ENCODE assay signal across 21 cellular contexts in the genomic region with DNA sequence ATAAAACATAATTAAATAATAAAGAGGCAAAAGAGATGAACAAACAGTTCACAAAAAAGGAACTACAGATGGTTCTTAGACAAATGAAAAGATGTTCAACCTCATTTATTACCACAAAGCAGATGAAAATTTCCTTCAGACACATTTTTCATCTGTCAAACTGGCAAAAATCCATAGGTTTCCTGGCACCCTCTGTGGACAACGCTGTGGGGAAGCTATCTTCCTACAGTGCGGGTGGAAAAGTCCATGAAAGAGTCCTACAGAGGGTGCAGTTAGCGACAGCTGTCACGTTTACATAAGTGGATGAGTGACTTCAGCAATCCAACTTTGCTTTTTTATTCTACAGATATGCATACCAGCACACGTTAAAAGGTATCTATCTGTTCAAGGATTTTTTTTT.
"Had no signal": no experiment of that assay in that cellular context is flagged by ENCODE, and none has a peak within 500 bp of the region (broad histone marks: within the 10 kb centered on the region; RNA-seq: fewer than 3 reads in every experiment).

No MANE protein-coding gene starts in this region.

- ATAC-seq: activated T-cell treated with anti-CD3 and anti-CD28 coated beads, Interleukin-2, amount 50 U/mL, for 4 hours; gastrocnemius medialis; sciatic nerve; stimulated activated effector memory CD8-positive, alpha-beta T cell treated with anti-CD3 and anti-CD28 coated beads, Interleukin-12 subunit alpha, Interleukin-12 subunit beta, amount 100 ng/mL, for 72 hours; stimulated activated naive CD8-positive, alpha-beta T cell treated with anti-CD3 and anti-CD28 coated beads, Interleukin-15, amount 100 ng/mL, for 72 hours had no signal

- DNase-seq: activated CD4-positive, alpha-beta T cell treated with anti-CD3 and anti-CD28 coated beads for 4 hours; activated CD4-positive, alpha-beta T cell treated with anti-CD3 and anti-CD28 coated beads, Interleukin-2, amount 50 U/mL, for 48 hours; activated CD4-positive, CD25-positive, alpha-beta regulatory T cell; activated CD8-positive, alpha-beta memory T cell treated with anti-CD3 and anti-CD28 coated beads, Interleukin-2, amount 50 U/mL, for 48 hours; activated naive CD4-positive, alpha-beta T cell treated with Interleukin-2 at 50 U/mL for 16 hours; activated naive CD8-positive, alpha-beta T cell treated with anti-CD3 and anti-CD28 coated beads for 36 hours; activated T-cell treated with anti-CD3 and anti-CD28 coated beads, Interleukin-2, amount 50 U/mL, for 4 hours; colonic mucosa; gastrocnemius medialis; head of caudate nucleus; hypothalamus; islet precursor cell; left colon; naive B cell; nucleus accumbens; small intestine; stimulated activated CD4-positive, alpha-beta T cell treated with anti-CD3 and anti-CD28 coated beads, Interleukin-2, amount 100 ng/mL, for 24 hours; stimulated activated naive CD8-positive, alpha-beta T cell treated with anti-CD3 and anti-CD28 coated beads, Interleukin-15, amount 100 ng/mL, for 72 hours; T1000 had no signal
